In the genomic region with DNA sequence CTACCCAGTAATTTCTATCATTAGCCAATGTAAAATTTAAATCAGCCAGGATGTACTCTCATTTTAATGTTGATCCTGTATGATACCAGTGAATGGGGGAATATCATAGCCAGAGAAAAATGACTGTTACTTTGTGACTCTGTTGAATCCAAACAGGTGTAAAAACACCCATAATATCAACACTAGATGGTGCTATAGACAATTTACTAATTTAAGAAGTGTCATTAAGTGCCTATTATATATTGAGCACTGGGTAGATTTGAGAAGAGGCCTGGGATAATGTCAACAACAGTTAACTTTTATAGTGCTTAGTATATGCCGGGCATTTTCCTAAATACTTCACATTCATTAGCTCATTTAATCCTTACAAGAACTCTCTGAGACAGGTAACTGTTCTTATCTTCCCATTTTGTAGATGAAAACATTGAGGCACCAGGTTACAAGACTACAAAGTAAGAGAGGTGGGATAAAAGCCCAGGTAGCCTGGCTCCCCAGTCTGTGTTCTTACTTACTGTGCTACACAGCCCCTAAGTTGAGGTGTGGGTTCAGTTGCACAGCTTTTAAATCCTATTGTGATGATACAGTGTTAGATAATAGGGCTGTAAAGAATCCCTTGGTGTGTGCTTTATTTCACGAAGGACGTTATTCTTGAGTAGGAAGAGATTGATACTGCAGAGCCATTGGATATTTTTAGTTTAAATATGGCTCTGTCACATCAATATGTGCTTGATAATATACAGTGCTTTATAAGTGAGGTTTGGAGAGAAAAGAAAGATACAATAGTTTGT, we compare ENCODE assay signal across 16 cellular contexts.
DNase-seq lines count a peak whose midpoint lies in the region; ATAC-seq, FAIRE-seq and TF ChIP-seq lines count a peak whose summit lies in the region.
"Had no signal": no experiment of that assay in that cellular context is flagged by ENCODE, and none has a peak within 500 bp of the region (broad histone marks: within the 10 kb centered on the region; RNA-seq: fewer than 3 reads in every experiment).

No MANE protein-coding gene starts in this region.

- H3K27me3 ChIP-seq in OCI-LY3 (ENCODE audit: low read depth, low read length): no peaks in the 10 kb centered on the region
- H3K27me3 ChIP-seq: BLaER1 had no signal

- H3K36me3 ChIP-seq in OCI-LY3 (replicated peaks; ENCODE audit: low read depth, low read length): no peaks in the 10 kb centered on the region
- H3K36me3 ChIP-seq: BLaER1, brain microvascular endothelial cell had no signal

- H3K4me3 ChIP-seq in A549 (no peak overlapping the region), OCI-LY3 (ENCODE audit: low read length) (no peak overlapping the region), fibroblast of pulmonary artery (replicated peaks; ENCODE audit: low read depth, low read length) (no peak overlapping the region)
- H3K4me3 ChIP-seq: BLaER1, SK-N-MC had no signal

- H2AFZ ChIP-seq in OCI-LY3 (ENCODE audit: low read depth, low read length): no peak overlapping the region

- no peaks in the 10 kb centered on the region for H3K4me1 ChIP-seq in A549
- no peaks in the 10 kb centered on the region for H3K4me1 ChIP-seq in OCI-LY3 (ENCODE audit: low read length)
- H3K4me1 ChIP-seq: BLaER1 had no signal

- ATAC-seq in A549 (peak in 1 of 2 experiments; percentile 44; a peak in 1 of 6 replicates), GM18858 (IDR thresholded peaks at IDR 0.05; ENCODE audit: unreplicated experiment) (no peak)
- ATAC-seq: activated T-helper 17 cell treated with anti-CD3 and anti-CD28 coated beads, Interleukin-2, amount 50 U/mL, for 72 hours; natural killer cell treated with Interleukin-12 subunit alpha and Interleukin-12 subunit beta and Interleukin-15 and Interleukin-18, amount 100 ng/mL, for 72 hours had no signal

- WGBS in A549 (ENCODE audit: missing lambda C conversion rate): 60% methylated on average over 3 of the region's 3 CpGs

- no peaks in the 10 kb centered on the region for H4K20me1 ChIP-seq in OCI-LY3 (ENCODE audit: insufficient read depth, low read length)
- H4K20me1 ChIP-seq: BLaER1 had no signal

- TF ChIP-seq RAD21 in A549 (conservative IDR thresholded peaks at IDR 0.05 in 1 of 2, IDR thresholded peaks at IDR 0.05 in 1 of 2): no peak

- no peaks in the 10 kb centered on the region for H3K9me3 ChIP-seq in A549
- H3K9me3 ChIP-seq in OCI-LY3 (ENCODE audit: insufficient read depth, low read length): no peaks in the 10 kb centered on the region
- H3K9me3 ChIP-seq: BLaER1 had no signal

- H3K4me2 ChIP-seq in A549: no peak overlapping the region
- H3K4me2 ChIP-seq in OCI-LY3 (ENCODE audit: low read length): no peak overlapping the region
- H3K4me2 ChIP-seq: BLaER1 had no signal

- no peak for FAIRE-seq in A549 (lab: Jason Lieb, UNC)

- CTCF ChIA-PET in A549 (lab: Yijun Ruan, JAX): interaction anchor here (1.0 to 1.8 kb wide), 6 partner anchors 10 to 228 kb away, joined by 3 to 6 read pairs (median 3); no protein-coding TSS in a partner anchor

- no peak overlapping the region for H3K9ac ChIP-seq in OCI-LY3 (ENCODE audit: low read length)
- H3K9ac ChIP-seq: BLaER1 had no signal

- POLR2A ChIA-PET in A549 (lab: Yijun Ruan, JAX): no interaction called here

- no peaks in the 10 kb centered on the region for H3K79me2 ChIP-seq in OCI-LY3 (ENCODE audit: low read length)

- no peak for DNase-seq in A549 (ENCODE audit: low read depth in 1 of 2, low spot score in 1 of 2)
- DNase-seq in GM10266 (ENCODE audit: extremely low spot score): no peak
- no peak for DNase-seq in fibroblast of pulmonary artery (ENCODE audit: low read depth)
- no peak for DNase-seq in NCI-H2107 (lab: John Stamatoyannopoulos, UW)
- no peak for DNase-seq in cerebellar cortex (ENCODE audit: low spot score)
- DNase-seq in activated CD4-positive, alpha-beta T cell treated with anti-CD3 and anti-CD28 coated beads, Interleukin-2, amount 50 U/mL, for 48 hours: no peak
- DNase-seq: activated CD4-positive, alpha-beta T cell treated with anti-CD3 and anti-CD28 coated beads, Interleukin-2, amount 10 ng/mL, durations not matched to agents 24 days and 14 days; brain microvascular endothelial cell; immature natural killer cell; NCI-H345 had no signal

- TF ChIP-seq CTCF in A549 (IDR thresholded peaks at IDR 0.05) (peak; percentile 31; the same call in 2 of the 3 replicates), GM10266 (IDR thresholded peaks at IDR 0.05; ENCODE audit: control insufficient read depth, insufficient read depth, low read depth, missing control alignments) (peak; percentile 7), OCI-LY3 (IDR thresholded peaks at IDR 0.05; ENCODE audit: low read depth, low read length) (peak; percentile 61), fibroblast of pulmonary artery (IDR thresholded peaks at IDR 0.05; ENCODE audit: low read length, missing control alignments) (peak; percentile 17)

- H3K27ac ChIP-seq in A549 (no peak overlapping the region), OCI-LY3 (ENCODE audit: low read length) (no peak overlapping the region)
- H3K27ac ChIP-seq: BLaER1, brain microvascular endothelial cell, SK-N-MC had no signal

- TF ChIP-seq POLR2A in A549 (IDR thresholded peaks at IDR 0.05; ENCODE audit: low read length): no peak

- no peak for TF ChIP-seq EP300 in A549 (IDR thresholded peaks at IDR 0.05)

TF ChIP-seq in A549, 52 proteins besides CTCF, POLR2A, EP300 and RAD21:
- TF ChIP-seq SMC3 (IDR thresholded peaks at IDR 0.05): 0 out of 3 replicates have a peak, but pooled peaks have one; percentile 17
- no peak for TF ChIP-seq CBX8 (IDR thresholded peaks at IDR 0.05)

Comparison
In these comparisons a context has a peak if more than half of its experiments do, and no peak if none do; other contexts are left out.
1. CTCF ChIP-seq: peak in every context shown above with its lines; median percentile 61 in OCI-LY3; 31 in A549; 17 in fibroblast of pulmonary artery; 7 in GM10266.